Comparison of ENCODE assay signal across 25 cellular contexts in genomic region chr6:22682979-22683378, GRCh38.
"Had no signal": no experiment of that assay in that cellular context is flagged by ENCODE, and none has a peak within 500 bp of the region (broad histone marks: within the 10 kb centered on the region; RNA-seq: fewer than 3 reads in every experiment).

No MANE protein-coding gene starts in this region.

- H3K4me1 ChIP-seq: ascending aorta, esophagus muscularis mucosa, heart right ventricle, left lung, testis had no signal

- ATAC-seq: left lung; sciatic nerve; stimulated activated naive CD8-positive, alpha-beta T cell treated with anti-CD3 and anti-CD28 coated beads, Interleukin-15, Interleukin-2, amounts not matched to agents 100 U/mL and 50 U/mL, for 24 hours had no signal

- H3K36me3 ChIP-seq: ascending aorta, esophagus muscularis mucosa, heart right ventricle, left lung, ovary had no signal

- DNase-seq: activated CD4-positive, alpha-beta memory T cell treated with anti-CD3 and anti-CD28 coated beads for 36 hours; activated CD4-positive, alpha-beta T cell treated with anti-CD3 and anti-CD28 coated beads, Interleukin-2, amount 10 ng/mL, durations not matched to agents 24 days and 14 days; activated CD4-positive, CD25-positive, alpha-beta regulatory T cell treated with anti-CD3 and anti-CD28 coated beads, Interleukin-2, amount 50 U/mL, for 72 hours; activated CD8-positive, alpha-beta memory T cell treated with anti-CD3 and anti-CD28 coated beads, Interleukin-2, amount 50 U/mL, for 4 hours; activated effector memory CD4-positive, alpha-beta T cell treated with anti-CD3 and anti-CD28 coated beads, Interleukin-2, amount 50 U/mL, for 16 hours; activated naive CD4-positive, alpha-beta T cell treated with anti-CD3 and anti-CD28 coated beads, Interleukin-2, amount 10 ng/mL, durations not matched to agents 7 days and 5 days; activated naive CD8-positive, alpha-beta T cell treated with anti-CD3 and anti-CD28 coated beads, Interleukin-2, amount 10 ng/mL, durations not matched to agents 7 days and 5 days; activated T-cell treated with anti-CD3 and anti-CD28 coated beads, Interleukin-2, amount 50 U/mL, for 1 hour; central memory CD4-positive, alpha-beta T cell; foreskin melanocyte; heart right ventricle; left lung; naive B cell; ovary; stimulated activated CD4-positive, alpha-beta T cell treated with anti-CD3 and anti-CD28 coated beads, Interleukin-12 subunit alpha, Interleukin-12 subunit beta, amount 100 ng/mL, for 4 hours; stimulated activated CD4-positive, alpha-beta T cell treated with anti-CD3 and anti-CD28 coated beads, Interleukin-4, amount 100 ng/mL, for 1 hour; stimulated activated naive CD8-positive, alpha-beta T cell treated with anti-CD3 and anti-CD28 coated beads, Interleukin-15, Interleukin-2, amounts not matched to agents 100 U/mL and 50 U/mL, for 24 hours; T-helper 2 cell; testis; trophoblast cell had no signal

- H3K9me3 ChIP-seq: ascending aorta, esophagus muscularis mucosa, heart right ventricle, left lung, ovary, testis had no signal

- H3K4me3 ChIP-seq: ascending aorta, esophagus muscularis mucosa, heart right ventricle, left lung, lung, ovary, skin epidermis, testis had no signal

- H3K27me3 ChIP-seq: ascending aorta, esophagus muscularis mucosa, heart right ventricle, left lung, ovary, testis had no signal

- H3K27ac ChIP-seq: ascending aorta, esophagus muscularis mucosa, heart right ventricle, left lung, ovary, skin epidermis, testis had no signal
